ENCODE assay signal across 9 cellular contexts in the genomic region with DNA sequence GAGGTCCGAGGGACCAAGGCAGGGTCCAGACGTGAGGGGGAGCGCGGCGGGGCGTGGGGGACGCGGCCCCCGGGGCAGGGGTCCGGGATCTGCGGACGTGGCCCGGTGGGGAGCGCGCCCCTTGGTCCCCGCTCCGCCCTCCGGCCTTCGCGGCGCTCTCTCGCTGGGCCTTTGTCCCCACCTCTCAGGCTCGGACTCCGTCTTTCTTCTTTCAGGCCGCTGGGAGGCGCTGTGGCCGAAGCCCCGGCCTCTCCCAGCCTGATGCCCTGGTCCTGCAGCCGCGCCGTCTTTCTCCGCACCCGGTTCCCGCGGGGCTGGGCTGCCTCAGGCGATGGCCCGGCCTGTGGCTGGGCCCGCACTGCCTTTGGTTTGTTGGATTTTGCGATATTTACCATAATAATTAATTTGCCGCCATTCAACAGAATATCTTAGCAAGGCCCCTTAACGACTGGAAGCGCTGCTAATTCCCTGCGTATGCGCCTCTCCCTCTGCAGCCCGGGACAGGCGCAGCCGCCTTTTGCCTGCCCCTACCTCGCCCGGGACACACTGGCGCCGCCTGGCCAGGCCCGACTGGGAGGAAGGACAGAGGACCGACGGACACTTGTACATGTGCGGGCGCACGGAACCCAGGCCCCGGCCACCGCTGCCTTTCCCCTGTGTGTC. TPM values are rescaled to one million over a fixed set of nuclear protein-coding genes. Genes with fewer than 3 reads are reported as not detected.
A peak's percentile ranks its signal among the peaks of the same experiment; 100 is the strongest.
DNase-seq lines count a peak whose midpoint lies in the region; ATAC-seq and TF ChIP-seq lines count a peak whose summit lies in the region.
"Had no signal": no experiment of that assay in that cellular context is flagged by ENCODE, and none has a peak within 500 bp of the region (broad histone marks: within the 10 kb centered on the region; RNA-seq: fewer than 3 reads in every experiment).

No MANE protein-coding gene starts in this region.

- no peak overlapping the region for H3K27ac ChIP-seq in coronary artery
- no peak overlapping the region for H3K27ac ChIP-seq in right lobe of liver
- no peak overlapping the region for H3K27ac ChIP-seq in subcutaneous abdominal adipose tissue (ENCODE audit: low read depth, low read length)

- WGBS in right lobe of liver (ENCODE audit: insufficient coverage, low coverage, low lambda C conversion rate, missing lambda C conversion rate), result 3% methylated on average over 48 of the region's 59 CpGs

- no peaks in the 10 kb centered on the region for H3K9me3 ChIP-seq in right lobe of liver
- H3K9me3 ChIP-seq in subcutaneous abdominal adipose tissue (ENCODE audit: control insufficient read depth in 5 of 5, low read length in 5 of 5), result no peaks in the 10 kb centered on the region

- ATAC-seq in HG02885 (IDR thresholded peaks at IDR 0.05; ENCODE audit: poor library complexity, unreplicated experiment), result peak; percentile 58
- peak; percentile 55 to 69 (median 61) for ATAC-seq in right lobe of liver

- TF ChIP-seq POLR2A in right lobe of liver (IDR thresholded peaks at IDR 0.05), result no peak

- peak; percentile 68 for TF ChIP-seq CTCF in coronary artery (IDR thresholded peaks at IDR 0.05)
- peak; percentile 31 to 64 (median 56) for TF ChIP-seq CTCF in right lobe of liver (IDR thresholded peaks at IDR 0.05)

- no peaks in the 10 kb centered on the region for H3K36me3 ChIP-seq in right lobe of liver
- H3K36me3 ChIP-seq in subcutaneous abdominal adipose tissue (ENCODE audit: control insufficient read depth in 5 of 5, insufficient read depth in 5 of 5, low read length in 5 of 5), result no peaks in the 10 kb centered on the region

- intact Hi-C loops in right lobe of liver (cut with DNase I), result loop anchor here (5.0 to 10.0 kb wide), 3 partner anchors 475 to 557 kb away; no protein-coding TSS in a partner anchor

- peak; percentile 27 for DNase-seq in NCI-H345 (lab: John Stamatoyannopoulos, UW)
- DNase-seq in NCI-H345 treated with DMSO at 0.1 percent for 48 hours (lab: John Stamatoyannopoulos, UW; ENCODE audit: unreplicated experiment), result no peak
- DNase-seq in OCI-M1 (lab: John Stamatoyannopoulos, UW), result peak; percentile 39
- no peak for DNase-seq in coronary artery (ENCODE audit: low spot score)
- peak in 1 of 3 donors; percentile 56 for DNase-seq in right lobe of liver
- DNase-seq in mesenteric fat pad (ENCODE audit: low spot score), result no peak

- peaks cover 0 to 33% (median 2%) of the 10 kb centered on the region in 4 donors for H3K4me1 ChIP-seq in right lobe of liver
- peaks cover 3 to 45% (median 35%) of the 10 kb centered on the region in 5 donors for H3K4me1 ChIP-seq in subcutaneous abdominal adipose tissue (ENCODE audit: control insufficient read depth in 5 of 5, insufficient read depth in 5 of 5, low read length in 5 of 5)

- peak overlapping the region in 3 of 5 donors; percentile 32 to 60 (median 41) for H3K9ac ChIP-seq in subcutaneous abdominal adipose tissue (ENCODE audit: low read length in 5 of 5)

- H3K4me3 ChIP-seq in coronary artery (peak overlapping the region; percentile 63), right lobe of liver (peak overlapping the region; percentile 18 to 31 (median 28)), subcutaneous abdominal adipose tissue (ENCODE audit: low read depth in 1 of 5, low read length in 5 of 5) (peak overlapping the region; percentile 45 to 63 (median 53))

- H3K27me3 ChIP-seq in right lobe of liver, result peaks cover 0 to 13% of the 10 kb centered on the region in 2 donors
- H3K27me3 ChIP-seq in subcutaneous abdominal adipose tissue (ENCODE audit: control insufficient read depth in 5 of 5, insufficient read depth in 4 of 5, low read length in 5 of 5), result peaks cover 63 to 84% (median 68%) of the 10 kb centered on the region in 5 donors

RNA-seq across cellular contexts. Expression of a gene that starts 10.8 kb away (rescaled TPM):
- total RNA-seq in right lobe of liver (not detected), mesenteric fat pad (not detected)
- total RNA-seq: CD4-positive, CD25-positive, alpha-beta regulatory T cell had no signal

RNA-seq across cellular contexts. Expression of a gene that starts 57.0 kb away (rescaled TPM):
- not detected for total RNA-seq in right lobe of liver
- total RNA-seq in mesenteric fat pad, result 2.3 TPM
- total RNA-seq: CD4-positive, CD25-positive, alpha-beta regulatory T cell had no signal

Comparison
In these comparisons a context has a peak if more than half of its experiments do, and no peak if none do; other contexts are left out.
1. DNase-seq: peak in NCI-H345 (single experiment) and OCI-M1 (single experiment); none in NCI-H345 treated with DMSO at 0.1 percent for 48 hours (single experiment), coronary artery (single experiment) and mesenteric fat pad (single experiment).
2. Peak in every context shown above with its lines, with median percentiles within 50 percentile points of each other: H3K4me3 ChIP-seq.